ENCODE assay signal across 9 cellular contexts in genomic region chrX:39577976-39578962, GRCh38.
DNase-seq lines count a peak whose midpoint lies in the region; ATAC-seq and TF ChIP-seq lines count a peak whose summit lies in the region.
"Had no signal": no experiment of that assay in that cellular context is flagged by ENCODE, and none has a peak within 500 bp of the region (broad histone marks: within the 10 kb centered on the region; RNA-seq: fewer than 3 reads in every experiment).

No MANE protein-coding gene starts in this region.

- no peak overlapping the region for H3K4ac ChIP-seq in trophoblast cell (ENCODE audit: low read depth, low read length)

- no peak overlapping the region for H4K8ac ChIP-seq in trophoblast cell (ENCODE audit: low read depth, low read length)

- H3K4me3 ChIP-seq in MM.1S (ENCODE audit: low read length) (no peak overlapping the region), PC-3 (ENCODE audit: low read length) (no peak overlapping the region), trophoblast cell (ENCODE audit: low read depth, low read length) (no peak overlapping the region)
- H3K4me3 ChIP-seq: cardiac muscle cell had no signal

- no TSS peak for BruUV-seq in PC-3 (replicated peaks; lab: Mats Ljungman, UMichigan)

- H3K27me3 ChIP-seq in MM.1S (replicated peaks; ENCODE audit: insufficient read depth, low read length) = no peaks in the 10 kb centered on the region
- H3K27me3 ChIP-seq in PC-3 (ENCODE audit: low read length) = peaks cover 7% of the 10 kb centered on the region; the same call in 1 of the 2 replicates
- no peaks in the 10 kb centered on the region for H3K27me3 ChIP-seq in trophoblast cell (ENCODE audit: insufficient read depth, low read length)
- H3K27me3 ChIP-seq: cardiac muscle cell had no signal

- TF ChIP-seq CTCF in GM10266 (IDR thresholded peaks at IDR 0.05; ENCODE audit: control insufficient read depth, insufficient read depth, low read depth, missing control alignments) (no peak), MM.1S (IDR thresholded peaks at IDR 0.05; ENCODE audit: low read length) (no peak), PC-3 (conservative IDR thresholded peaks at IDR 0.05; ENCODE audit: low read depth, low read length) (no peak)

- no peak overlapping the region for H3K23ac ChIP-seq in trophoblast cell (ENCODE audit: low read length)

- H2BK5ac ChIP-seq in trophoblast cell (ENCODE audit: low read depth, low read length, poor library complexity) = no peak overlapping the region

- CTCF ChIA-PET in PC-3 (lab: Charles Lee) = no interaction called here

- no peak overlapping the region for H3K9ac ChIP-seq in MM.1S (ENCODE audit: low read length)
- H3K9ac ChIP-seq in PC-3 (ENCODE audit: low read length) = no peak overlapping the region
- H3K9ac ChIP-seq in trophoblast cell (ENCODE audit: low read length) = no peak overlapping the region

- no peak overlapping the region for H3K27ac ChIP-seq in MM.1S (ENCODE audit: low read length)
- H3K27ac ChIP-seq in PC-3 (ENCODE audit: low read length) = no peak overlapping the region
- no peak overlapping the region for H3K27ac ChIP-seq in trophoblast cell (ENCODE audit: low read depth, low read length)
- H3K27ac ChIP-seq: cardiac muscle cell had no signal

- no peaks in the 10 kb centered on the region for H4K20me1 ChIP-seq in MM.1S (ENCODE audit: insufficient read depth, low read length)
- H4K20me1 ChIP-seq in PC-3 (ENCODE audit: low read length) = no peaks in the 10 kb centered on the region

- H3K4me2 ChIP-seq in MM.1S (ENCODE audit: low read depth, low read length) (no peak overlapping the region), PC-3 (ENCODE audit: low read length) (no peak overlapping the region), trophoblast cell (ENCODE audit: low read length) (no peak overlapping the region)

- DNase-seq in GM10266 (ENCODE audit: extremely low spot score) (peak; percentile 28), MM.1S (peak; percentile 53), medulla oblongata (ENCODE audit: extremely low spot score) (no peak), PC-3 (no peak), trophoblast cell (no peak)
- DNase-seq in activated T-helper 9 cell treated with anti-CD3 and anti-CD28 coated beads, Interleukin-2, amount 50 U/mL, for 16 hours (ENCODE audit: low read depth) = peak; percentile 17
- DNase-seq in stimulated activated CD4-positive, alpha-beta T cell treated with anti-CD3 and anti-CD28 coated beads, Interleukin-4, amount 100 ng/mL, for 1 hour = peak; percentile 50

- no peaks in the 10 kb centered on the region for H3F3A ChIP-seq in MM.1S (ENCODE audit: insufficient read depth, low read length)
- H3F3A ChIP-seq in PC-3 (ENCODE audit: low read length, unreplicated experiment) = no peaks in the 10 kb centered on the region

- POLR2A ChIA-PET in PC-3 (lab: Charles Lee; ENCODE audit: unreplicated experiment) = no interaction called here

- H3K14ac ChIP-seq in trophoblast cell (ENCODE audit: low read length) = no peak overlapping the region

- no peak overlapping the region for H4K12ac ChIP-seq in trophoblast cell (ENCODE audit: low read depth, low read length)

- no peak overlapping the region for H4K91ac ChIP-seq in trophoblast cell (ENCODE audit: low read depth, low read length)

- H2BK12ac ChIP-seq in trophoblast cell (ENCODE audit: low read length) = no peak overlapping the region

- no peak overlapping the region for H3K18ac ChIP-seq in trophoblast cell (ENCODE audit: low read length)

- H3K79me1 ChIP-seq in trophoblast cell (ENCODE audit: low read length) = no peaks in the 10 kb centered on the region

- H3K79me2 ChIP-seq in MM.1S (ENCODE audit: low read length) = no peaks in the 10 kb centered on the region
- no peaks in the 10 kb centered on the region for H3K79me2 ChIP-seq in PC-3 (ENCODE audit: low read length)
- no peaks in the 10 kb centered on the region for H3K79me2 ChIP-seq in trophoblast cell (ENCODE audit: control insufficient read depth, insufficient read depth, low read length, poor library complexity)

- H3K9me3 ChIP-seq in MM.1S (replicated peaks; ENCODE audit: insufficient read depth, low read length) = no peaks in the 10 kb centered on the region
- H3K9me3 ChIP-seq in PC-3 (ENCODE audit: low read length) = no peaks in the 10 kb centered on the region
- no peaks in the 10 kb centered on the region for H3K9me3 ChIP-seq in trophoblast cell (ENCODE audit: insufficient read depth, low read depth, low read length)

- no peaks in the 10 kb centered on the region for H3K9me2 ChIP-seq in MM.1S (replicated peaks; ENCODE audit: insufficient read depth, low read length)
- H3K9me2 ChIP-seq in PC-3 (replicated peaks; ENCODE audit: low read length) = no peaks in the 10 kb centered on the region

- ATAC-seq in GM21619 (IDR thresholded peaks at IDR 0.05; ENCODE audit: unreplicated experiment) = peak; percentile 99
- ATAC-seq in PC-3 = no peak

- H3K36me3 ChIP-seq in MM.1S (replicated peaks; ENCODE audit: insufficient read depth, low read length) (no peaks in the 10 kb centered on the region), PC-3 (ENCODE audit: low read depth, low read length) (no peaks in the 10 kb centered on the region), trophoblast cell (ENCODE audit: control insufficient read depth in 1 of 2, insufficient read depth in 2 of 2, low read length in 2 of 2) (no peaks in the 10 kb centered on the region)
- H3K36me3 ChIP-seq: cardiac muscle cell had no signal

- no peak overlapping the region for H2BK120ac ChIP-seq in trophoblast cell (ENCODE audit: insufficient read depth, low read length, poor library complexity)

- H3K4me1 ChIP-seq in MM.1S (ENCODE audit: low read length) (no peaks in the 10 kb centered on the region), PC-3 (ENCODE audit: insufficient read depth, low read length) (no peaks in the 10 kb centered on the region), trophoblast cell (ENCODE audit: control insufficient read depth in 1 of 2, insufficient read depth in 2 of 2, low read length in 2 of 2) (peaks cover 0 to 8% of the 10 kb centered on the region in 2 experiments)

- intact Hi-C loops in PC-3 (cut with micrococcal nuclease) = no loop called here

- no CpG with 5 or more reads among the region's 17 CpGs for WGBS in trophoblast cell (ENCODE audit: extremely low coverage, insufficient coverage, insufficient read length)

- H2AK5ac ChIP-seq in trophoblast cell (ENCODE audit: low read length) = no peak overlapping the region

- H2AFZ ChIP-seq in MM.1S (ENCODE audit: low read length) (no peak overlapping the region), PC-3 (ENCODE audit: low read length) (no peak overlapping the region), trophoblast cell (ENCODE audit: insufficient read depth, low read length, poor library complexity) (no peak overlapping the region)

Comparison
In these comparisons a context has a peak if more than half of its experiments do, and no peak if none do; other contexts are left out.
1. DNase-seq: peak in GM10266 (single experiment), MM.1S (single experiment), activated T-helper 9 cell treated with anti-CD3 and anti-CD28 coated beads, Interleukin-2, amount 50 U/mL, for 16 hours (single experiment) and stimulated activated CD4-positive, alpha-beta T cell treated with anti-CD3 and anti-CD28 coated beads, Interleukin-4, amount 100 ng/mL, for 1 hour (single experiment); none in medulla oblongata (single experiment), PC-3 (single experiment) and trophoblast cell (0 of 2).